ENCODE assay signal across 8 cellular contexts in the genomic region with DNA sequence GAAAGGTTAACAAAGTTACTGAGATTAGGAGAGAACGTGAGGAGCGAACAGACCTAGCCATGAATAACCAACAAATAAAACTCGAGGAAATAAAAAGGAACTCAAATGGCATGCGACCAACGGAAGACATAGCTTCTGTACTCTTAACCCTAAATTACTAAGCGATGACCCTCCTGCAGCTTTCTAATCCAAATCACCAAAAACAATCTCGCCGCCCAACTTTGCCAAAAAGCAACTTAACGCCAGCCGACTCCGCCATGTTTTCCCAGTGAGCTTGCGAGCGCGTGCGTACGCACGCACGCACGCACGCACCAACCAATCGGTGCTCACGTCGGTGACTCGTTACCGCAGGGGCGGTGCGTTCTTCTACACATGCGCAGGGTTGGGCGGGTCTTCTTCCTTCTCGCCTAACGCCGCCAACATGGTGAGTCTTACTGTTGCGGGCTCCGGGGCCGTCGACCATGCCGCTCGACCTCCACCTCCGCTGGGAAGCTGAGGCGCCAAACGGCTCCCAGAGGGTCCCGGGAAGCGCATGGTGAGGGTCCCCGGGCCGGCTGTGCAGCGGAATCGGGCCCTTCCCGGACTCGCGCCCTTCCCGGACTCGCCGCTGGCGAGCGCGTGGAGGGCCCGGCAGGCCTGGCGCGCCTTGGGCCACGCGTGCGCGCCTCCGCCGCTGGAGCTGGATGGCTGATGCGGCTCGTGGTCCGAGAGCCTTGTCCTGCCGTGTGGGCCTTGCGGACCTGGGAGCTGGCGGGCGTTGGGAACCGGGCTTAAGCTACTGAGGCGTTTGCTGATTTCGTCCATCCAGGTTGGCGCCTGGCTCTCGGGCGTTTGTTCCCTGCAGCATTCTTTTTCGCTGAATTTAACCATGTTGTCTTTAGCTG. TPM values are rescaled to one million over a fixed set of nuclear protein-coding genes. Genes with fewer than 3 reads are reported as not detected.
DNase-seq lines count a peak whose midpoint lies in the region; TF ChIP-seq lines count a peak whose summit lies in the region.

TSS of gene RPL14 (plus strand) at position 400 of the 884 bp plus-strand sequence. CDS start at position 533, 133 bp downstream.

- H3K27ac Mint-ChIP-seq in activated naive CD4-positive, alpha-beta T cell treated with anti-CD3 and anti-CD28 coated beads, Interleukin-2, amount 50 U/mL, for 24 hours, result peak within 1 kb of the TSS; percentile 98

- TF ChIP-seq CTCF in HFF-Myc (IDR thresholded peaks at IDR 0.05; ENCODE audit: low read depth, low read length, missing control alignments), result no peak
- no peak for TF ChIP-seq CTCF in SK-N-SH (IDR thresholded peaks at IDR 0.05)
- no peak for TF ChIP-seq CTCF in suprapubic skin (IDR thresholded peaks at IDR 0.05)

- CTCF ChIA-PET in SK-N-SH (lab: Yijun Ruan, JAX), result interaction anchor here (0.9 to 1.4 kb wide), 3 partner anchors 10 to 129 kb away, joined by 3 to 6 read pairs (median 3); no protein-coding TSS in a partner anchor

- peak within 1 kb of the TSS; percentile 93 for H3K4me3 Mint-ChIP-seq in activated naive CD4-positive, alpha-beta T cell treated with anti-CD3 and anti-CD28 coated beads, Interleukin-2, amount 50 U/mL, for 24 hours

- TF ChIP-seq EP300 in SK-N-SH (IDR thresholded peaks at IDR 0.05; ENCODE audit: borderline replicate concordance in 1 of 2, low read depth in 1 of 2, low read length in 1 of 2) (no peak), suprapubic skin (IDR thresholded peaks at IDR 0.05) (no peak)

- H3K9ac ChIP-seq in SK-N-SH, result peak within 1 kb of the TSS; percentile 96

- peak within 1 kb of the TSS; percentile 97 for H3K4me2 ChIP-seq in SK-N-SH

- peak within 1 kb of the TSS; percentile 78 for H2AFZ ChIP-seq in SK-N-SH (ENCODE audit: low read depth)

- peaks cover 56% of the 10 kb centered on the region for H3K4me1 Mint-ChIP-seq in activated naive CD4-positive, alpha-beta T cell treated with anti-CD3 and anti-CD28 coated beads, Interleukin-2, amount 50 U/mL, for 24 hours

- POLR2A ChIA-PET in SK-N-SH (lab: Yijun Ruan, JAX), result interaction anchor here (0.7 to 2.0 kb wide), 9 partner anchors 8 to 129 kb away, joined by 3 to 15 read pairs (median 4); partner anchors contain the start of genes ZNF619, ZNF620 and ZNF621

- peaks cover 49% of the 10 kb centered on the region for H3K79me2 ChIP-seq in SK-N-SH (ENCODE audit: insufficient read depth)

- H3F3A ChIP-seq in SK-N-SH (replicated peaks; ENCODE audit: insufficient read depth), result peaks cover 12% of the 10 kb centered on the region

- H3K27me3 ChIP-seq in SK-N-SH (ENCODE audit: insufficient read depth) (no peaks in the 10 kb centered on the region), suprapubic skin (no peaks in the 10 kb centered on the region)

- H3K9me3 Mint-ChIP-seq in activated naive CD4-positive, alpha-beta T cell treated with anti-CD3 and anti-CD28 coated beads, Interleukin-2, amount 50 U/mL, for 24 hours, result no peaks in the 10 kb centered on the region

- DNase-seq in GM03348 (ENCODE audit: low spot score), result peak; percentile 97
- peak; percentile 86 for DNase-seq in HFF-Myc (ENCODE audit: extremely low read depth, low read depth)
- DNase-seq in NAMALWA (ENCODE audit: low spot score), result peak; percentile 97
- peak; percentile 94 for DNase-seq in SK-N-SH
- peak; percentile 96 for DNase-seq in globus pallidus (ENCODE audit: low spot score)
- peak in 55 of 56 donors; percentile 70 to 97 (median 94) for DNase-seq in nucleus accumbens (lab: John Stamatoyannopoulos, UW)
- peak; percentile 98 to 99 for DNase-seq in suprapubic skin (ENCODE audit: low spot score in 2 of 2)

- no peaks in the 10 kb centered on the region for H3K27me3 Mint-ChIP-seq in activated naive CD4-positive, alpha-beta T cell treated with anti-CD3 and anti-CD28 coated beads, Interleukin-2, amount 50 U/mL, for 24 hours

- peak; percentile 90 to 96 for TF ChIP-seq POLR2A in suprapubic skin (IDR thresholded peaks at IDR 0.05)

- H4K20me1 ChIP-seq in SK-N-SH (ENCODE audit: insufficient read depth), result peaks cover 32% of the 10 kb centered on the region

- peaks cover 0 to 16% of the 10 kb centered on the region in 2 experiments; a peak in 2 of 4 replicates for H3K4me1 ChIP-seq in SK-N-SH (ENCODE audit: control insufficient read depth in 1 of 2, insufficient read depth in 2 of 2, low read depth in 1 of 2, low read length in 1 of 2)
- peaks cover 45% of the 10 kb centered on the region for H3K4me1 ChIP-seq in suprapubic skin

- no peak for TF ChIP-seq RAD21 in SK-N-SH (IDR thresholded peaks at IDR 0.05; ENCODE audit: low read length)

- no peaks in the 10 kb centered on the region for H3K9me3 ChIP-seq in SK-N-SH
- no peaks in the 10 kb centered on the region for H3K9me3 ChIP-seq in suprapubic skin

- H3K36me3 ChIP-seq in SK-N-SH (replicated peaks in 1 of 2; ENCODE audit: control insufficient read depth in 1 of 2, insufficient read depth in 2 of 2, low read length in 1 of 2) (peaks cover 29 to 37% of the 10 kb centered on the region in 2 experiments), suprapubic skin (peaks cover 35% of the 10 kb centered on the region)

- peak within 1 kb of the TSS; percentile 96 for H3K4me3 ChIP-seq in HFF-Myc (replicated peaks; ENCODE audit: low read depth, low read length)
- peak within 1 kb of the TSS; percentile 85 to 97 for H3K4me3 ChIP-seq in SK-N-SH (ENCODE audit: low read depth in 2 of 2, low read length in 1 of 2)
- peak within 1 kb of the TSS; percentile 90 for H3K4me3 ChIP-seq in suprapubic skin

- H3K27ac ChIP-seq in SK-N-SH (ENCODE audit: low read depth in 2 of 2, low read length in 1 of 2) (peak within 1 kb of the TSS; percentile 79 to 87), suprapubic skin (peak within 1 kb of the TSS; percentile 89)

- peaks cover 28% of the 10 kb centered on the region for H3K36me3 Mint-ChIP-seq in activated naive CD4-positive, alpha-beta T cell treated with anti-CD3 and anti-CD28 coated beads, Interleukin-2, amount 50 U/mL, for 24 hours

- 2% methylated on average over 32 of the region's 79 CpGs for WGBS in SK-N-SH (ENCODE audit: low lambda C conversion rate)
- under 1% methylated on average over 36 of the region's 79 CpGs for WGBS in suprapubic skin

- no peaks in the 10 kb centered on the region for H3K9me2 ChIP-seq in SK-N-SH

TF ChIP-seq in SK-N-SH, 30 proteins besides CTCF, POLR2A, EP300 and RAD21 (continues in another document):
- peak; percentile 96 for TF ChIP-seq YY1 (IDR thresholded peaks at IDR 0.05; ENCODE audit: low read depth)
- peak; percentile 5; the same call in 1 of the 2 replicates for TF ChIP-seq TCF12 (IDR thresholded peaks at IDR 0.05)
- TF ChIP-seq, protein P1, sequence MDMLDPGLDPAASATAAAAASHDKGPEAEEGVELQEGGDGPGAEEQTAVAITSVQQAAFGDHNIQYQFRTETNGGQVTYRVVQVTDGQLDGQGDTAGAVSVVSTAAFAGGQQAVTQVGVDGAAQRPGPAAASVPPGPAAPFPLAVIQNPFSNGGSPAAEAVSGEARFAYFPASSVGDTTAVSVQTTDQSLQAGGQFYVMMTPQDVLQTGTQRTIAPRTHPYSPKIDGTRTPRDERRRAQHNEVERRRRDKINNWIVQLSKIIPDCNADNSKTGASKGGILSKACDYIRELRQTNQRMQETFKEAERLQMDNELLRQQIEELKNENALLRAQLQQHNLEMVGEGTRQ (IDR thresholded peaks at IDR 0.05; ENCODE audit: borderline replicate concordance, low read depth, low read length), result no peak
- no peak for TF ChIP-seq IRF3 (IDR thresholded peaks at IDR 0.05; ENCODE audit: low read depth, low read length)
- no peak; the same call in 1 of the 2 replicates for TF ChIP-seq REST (IDR thresholded peaks at IDR 0.05; ENCODE audit: low read depth, low read length)
- TF ChIP-seq, protein P2, sequence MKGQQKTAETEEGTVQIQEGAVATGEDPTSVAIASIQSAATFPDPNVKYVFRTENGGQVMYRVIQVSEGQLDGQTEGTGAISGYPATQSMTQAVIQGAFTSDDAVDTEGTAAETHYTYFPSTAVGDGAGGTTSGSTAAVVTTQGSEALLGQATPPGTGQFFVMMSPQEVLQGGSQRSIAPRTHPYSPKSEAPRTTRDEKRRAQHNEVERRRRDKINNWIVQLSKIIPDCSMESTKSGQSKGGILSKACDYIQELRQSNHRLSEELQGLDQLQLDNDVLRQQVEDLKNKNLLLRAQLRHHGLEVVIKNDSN (IDR thresholded peaks at IDR 0.05; ENCODE audit: borderline replicate concordance, low read depth), result no peak

RNA-seq across cellular contexts. Expression of gene RPL14, which starts in this region (rescaled TPM):
- 361 and 416 TPM in 2 replicates for polyA plus RNA-seq in SK-N-SH (2012; rRNA removed)
- polyA plus RNA-seq in SK-N-SH (2012; cell fraction: cytosol; rRNA removed), result 518 and 606 TPM in 2 replicates
- polyA plus RNA-seq in SK-N-SH (2012; cell fraction: nucleus; rRNA removed), result 110 and 114 TPM in 2 replicates
- total RNA-seq in suprapubic skin, result 100 to 1,000 TPM; 428 to 617 (median 466) TPM

Comparison
In these comparisons a context has a peak if more than half of its experiments do, and no peak if none do; other contexts are left out.
1. Peak in every context shown above with its lines: DNase-seq, H3K4me3 ChIP-seq and H3K27ac ChIP-seq.